Comparison of ENCODE assay signal across 21 cellular contexts in genomic region chrX:18119856-18120255, GRCh38.
DNase-seq lines count a peak whose midpoint lies in the region; ATAC-seq and TF ChIP-seq lines count a peak whose summit lies in the region.
"Had no signal": no experiment of that assay in that cellular context is flagged by ENCODE, and none has a peak within 500 bp of the region (broad histone marks: within the 10 kb centered on the region; RNA-seq: fewer than 3 reads in every experiment).

No MANE protein-coding gene starts in this region.

- H3K4me2 ChIP-seq in OCI-LY3 (ENCODE audit: low read length): no peak overlapping the region
- H3K4me2 ChIP-seq: hepatocyte, PC-9 had no signal

- no peaks in the 10 kb centered on the region for H4K20me1 ChIP-seq in OCI-LY3 (ENCODE audit: insufficient read depth, low read length)

- H3K4me1 Mint-ChIP-seq in HFFc6 (ENCODE audit: low read depth): no peaks in the 10 kb centered on the region
- H3K4me1 Mint-ChIP-seq: activated naive CD8-positive, alpha-beta T cell treated with anti-CD3 and anti-CD28 coated beads for 36 hours; natural killer cell had no signal

- no peaks in the 10 kb centered on the region for H3K36me3 ChIP-seq in A673 (ENCODE audit: insufficient read depth, low read length, poor library complexity, severe bottlenecking)
- H3K36me3 ChIP-seq in OCI-LY3 (replicated peaks; ENCODE audit: low read depth, low read length): no peaks in the 10 kb centered on the region
- H3K36me3 ChIP-seq: sigmoid colon had no signal

- H3K27me3 ChIP-seq in A673 (replicated peaks; ENCODE audit: insufficient read depth, low read depth, low read length, poor library complexity): no peaks in the 10 kb centered on the region
- no peaks in the 10 kb centered on the region for H3K27me3 ChIP-seq in OCI-LY3 (ENCODE audit: low read depth, low read length)
- H3K27me3 ChIP-seq: hepatocyte, sigmoid colon had no signal

- no peaks in the 10 kb centered on the region for H3K36me3 Mint-ChIP-seq in HFFc6 (ENCODE audit: low read depth)
- H3K36me3 Mint-ChIP-seq: activated naive CD8-positive, alpha-beta T cell treated with anti-CD3 and anti-CD28 coated beads for 36 hours; CD8-positive, alpha-beta T cell; natural killer cell had no signal

- H3K4me3 ChIP-seq in A673 (ENCODE audit: low read depth, low read length, poor library complexity, severe bottlenecking) (no peak overlapping the region), OCI-LY3 (ENCODE audit: low read length) (no peak overlapping the region)
- H3K4me3 ChIP-seq: hepatocyte, PC-9, sigmoid colon, SK-N-MC had no signal

- no peak overlapping the region for H3K9ac ChIP-seq in OCI-LY3 (ENCODE audit: low read length)
- H3K9ac ChIP-seq: parathyroid adenoma had no signal

- no peaks in the 10 kb centered on the region for H3K4me1 ChIP-seq in A673 (ENCODE audit: insufficient read depth, low read length, poor library complexity, severe bottlenecking)
- peaks cover 13% of the 10 kb centered on the region for H3K4me1 ChIP-seq in OCI-LY3 (ENCODE audit: low read length)
- H3K4me1 ChIP-seq: parathyroid adenoma, sigmoid colon had no signal

- H3K9me3 Mint-ChIP-seq in HFFc6: peaks cover 16% of the 10 kb centered on the region
- H3K9me3 Mint-ChIP-seq: CD8-positive, alpha-beta T cell had no signal

- H3K27me3 Mint-ChIP-seq in HFFc6 (ENCODE audit: insufficient read depth): no peaks in the 10 kb centered on the region; the same call in none of the 2 replicates

- no peak overlapping the region for H3K27ac Mint-ChIP-seq in HFFc6
- H3K27ac Mint-ChIP-seq: activated naive CD8-positive, alpha-beta T cell treated with anti-CD3 and anti-CD28 coated beads for 36 hours; CD8-positive, alpha-beta T cell; natural killer cell had no signal

- CTCF ChIA-PET in A673 (lab: Charles Lee): no interaction called here

- DNase-seq in NCI-H2081 (lab: John Stamatoyannopoulos, UW) (peak; percentile 2 to 10), NCI-H2081 treated with DMSO at 0.1 percent for 48 hours (lab: John Stamatoyannopoulos, UW) (no peak), A673 (ENCODE audit: low spot score) (no peak), NCI-H1092 (lab: John Stamatoyannopoulos, UW) (peak; percentile 43), HFFc6 (no peak), iPS-NIHi7 (ENCODE audit: extremely low spot score) (no peak)
- DNase-seq: activated naive CD8-positive, alpha-beta T cell treated with anti-CD3 and anti-CD28 coated beads for 36 hours; activated T-cell treated with anti-CD3 and anti-CD28 coated beads, Interleukin-2, amount 50 U/mL, for 48 hours; CD8-positive, alpha-beta T cell; H7; IMR-90; mesenchymal stem cell; natural killer cell; NCI-H226; PC-9; sigmoid colon had no signal

- peaks cover 5% of the 10 kb centered on the region for H3K9me3 ChIP-seq in A673 (ENCODE audit: low read depth, low read length, poor library complexity, severe bottlenecking)
- H3K9me3 ChIP-seq in OCI-LY3 (ENCODE audit: insufficient read depth, low read length): no peaks in the 10 kb centered on the region
- H3K9me3 ChIP-seq: sigmoid colon had no signal

- POLR2A ChIA-PET in A673 (lab: Charles Lee; ENCODE audit: low non-redundant PET): no interaction called here

- no peak overlapping the region for H2AFZ ChIP-seq in OCI-LY3 (ENCODE audit: low read depth, low read length)
- H2AFZ ChIP-seq: hepatocyte, parathyroid adenoma, PC-9 had no signal

- H3K27ac ChIP-seq in A673 (ENCODE audit: low read depth, low read length, poor library complexity, severe bottlenecking) (no peak overlapping the region), OCI-LY3 (ENCODE audit: low read length) (no peak overlapping the region)
- H3K27ac ChIP-seq: hepatocyte, parathyroid adenoma, PC-9, sigmoid colon, SK-N-MC had no signal

- no peak overlapping the region for H3K4me3 Mint-ChIP-seq in HFFc6
- H3K4me3 Mint-ChIP-seq: activated naive CD8-positive, alpha-beta T cell treated with anti-CD3 and anti-CD28 coated beads for 36 hours; CD8-positive, alpha-beta T cell; natural killer cell had no signal

- BruUV-seq in A673 (replicated peaks; lab: Mats Ljungman, UMichigan): no TSS peak

- no peaks in the 10 kb centered on the region for H3K79me2 ChIP-seq in OCI-LY3 (ENCODE audit: low read length)
- H3K79me2 ChIP-seq: hepatocyte, parathyroid adenoma had no signal

- intact Hi-C loops in A673 (cut with micrococcal nuclease; ENCODE audit: unreplicated experiment): no loop called here

- no peak for ATAC-seq in activated CD4-positive, CD25-positive, alpha-beta regulatory T cell treated with anti-CD3 and anti-CD28 coated beads, Interleukin-2, amount 50 U/mL, for 24 hours
- ATAC-seq: CD8-positive, alpha-beta T cell; natural killer cell had no signal

- 0 out of 2 replicates have a peak, but pooled peaks have one; percentile 16 for TF ChIP-seq CTCF in A673 (conservative IDR thresholded peaks at IDR 0.05; ENCODE audit: low read depth, low read length)
- peak; percentile 21; the same call in 1 of the 2 replicates for TF ChIP-seq CTCF in OCI-LY3 (IDR thresholded peaks at IDR 0.05; ENCODE audit: low read depth, low read length)
- no peak for TF ChIP-seq CTCF in HFFc6 (IDR thresholded peaks at IDR 0.05)

Comparison
In these comparisons a context has a peak if more than half of its experiments do, and no peak if none do; other contexts are left out.
1. DNase-seq: peak in NCI-H2081 (2 of 2) and NCI-H1092 (single experiment); none in NCI-H2081 treated with DMSO at 0.1 percent for 48 hours (single experiment), A673 (single experiment), HFFc6 (single experiment) and iPS-NIHi7 (single experiment).